ENCODE assay signal across 23 cellular contexts in genomic region chr16:84475643-84476240, GRCh38. TPM values are rescaled to one million over a fixed set of nuclear protein-coding genes. Genes with fewer than 3 reads are reported as not detected.
DNase-seq lines count a peak whose midpoint lies in the region; TF ChIP-seq lines count a peak whose summit lies in the region.
"Had no signal": no experiment of that assay in that cellular context is flagged by ENCODE, and none has a peak within 500 bp of the region (broad histone marks: within the 10 kb centered on the region; RNA-seq: fewer than 3 reads in every experiment).

No MANE protein-coding gene starts in this region.

- no peaks in the 10 kb centered on the region for H3K79me2 ChIP-seq in hepatocyte

- no peak for TF ChIP-seq CTCF in spleen (IDR thresholded peaks at IDR 0.05 in 8 of 11, conservative IDR thresholded peaks at IDR 0.05 in 3 of 11)
- no peak for TF ChIP-seq CTCF in hepatocyte (IDR thresholded peaks at IDR 0.05; ENCODE audit: poor library complexity)

- H3K9me3 ChIP-seq in spleen: peaks cover 0 to 15% (median 7%) of the 10 kb centered on the region in 8 donors
- no peaks in the 10 kb centered on the region for H3K9me3 ChIP-seq in hepatocyte (ENCODE audit: low read depth)
- H3K9me3 ChIP-seq: left ventricle myocardium inferior, SJCRH30, tibial artery had no signal

- no peaks in the 10 kb centered on the region for H3K27me3 ChIP-seq in spleen (replicated peaks in 1 of 7)
- no peaks in the 10 kb centered on the region for H3K27me3 ChIP-seq in hepatocyte
- H3K27me3 ChIP-seq: BE2C, heart right ventricle, SJCRH30, tibial artery had no signal

- no peak overlapping the region for H3K4me2 ChIP-seq in hepatocyte

- WGBS in spleen, 5 donors: 82 to 91% (median 90%) methylated on average over 8 of the region's 8 CpGs
- WGBS in hepatocyte (ENCODE audit: low lambda C conversion rate, missing lambda C conversion rate): 68% methylated on average over 8 of the region's 8 CpGs

- no peak for TF ChIP-seq POLR2A in spleen (IDR thresholded peaks at IDR 0.05)

- intact Hi-C loops in spleen (cut with DNase I; ENCODE audit: low total_unique reads): no loop called here

- no peak overlapping the region for H2AFZ ChIP-seq in hepatocyte

- peaks cover 0 to 44% (median 5%) of the 10 kb centered on the region in 6 donors for H3K36me3 ChIP-seq in spleen
- H3K36me3 ChIP-seq in hepatocyte (replicated peaks; ENCODE audit: insufficient read depth, low read depth): no peaks in the 10 kb centered on the region
- H3K36me3 ChIP-seq: BE2C, SJCRH30 had no signal

- H3K4me1 ChIP-seq in spleen (no peaks in the 10 kb centered on the region), hepatocyte (ENCODE audit: insufficient read depth) (no peaks in the 10 kb centered on the region)
- H3K4me1 ChIP-seq: BE2C, heart right ventricle, left ventricle myocardium inferior, SJCRH30, tibial artery had no signal

- DNase-seq in activated CD8-positive, alpha-beta memory T cell treated with anti-CD3 and anti-CD28 coated beads for 24 hours: peak; percentile 42
- no peak for DNase-seq in activated CD8-positive, alpha-beta memory T cell treated with anti-CD3 and anti-CD28 coated beads, Interleukin-2, amount 50 U/mL, for 4 hours
- DNase-seq in M059J (ENCODE audit: low read depth) (peak; percentile 60), foreskin melanocyte (peak; percentile 8), spleen (peak; percentile 23), SHP77 treated with DMSO at 0.1 percent for 48 hours (lab: John Stamatoyannopoulos, UW) (no peak), hepatocyte (ENCODE audit: low spot score) (no peak)
- DNase-seq in stimulated activated CD4-positive, alpha-beta T cell treated with anti-CD3 and anti-CD28 coated beads, Interleukin-4, amount 100 ng/mL, for 4 hours: no peak
- DNase-seq: activated CD4-positive, alpha-beta memory T cell treated with anti-CD3 and anti-CD28 coated beads for 36 hours; activated T-cell treated with anti-CD3 and anti-CD28 coated beads, Interleukin-2, amount 50 U/mL, for 4 hours; BE2C; DND-41; HCEC 1CT; heart right ventricle; left ventricle myocardium inferior; NCI-H1092 treated with DMSO at 0.1 percent for 48 hours; NCI-H1930; SJCRH30; small intestine; stimulated activated CD4-positive, alpha-beta T cell treated with anti-CD3 and anti-CD28 coated beads, Interleukin-4, amount 100 ng/mL, for 1 hour; stimulated activated naive CD8-positive, alpha-beta T cell treated with anti-CD3 and anti-CD28 coated beads, Interleukin-15, Interleukin-2, amounts not matched to agents 100 U/mL and 50 U/mL, for 24 hours; tibial artery had no signal

- H3K4me3 ChIP-seq in spleen (no peak overlapping the region), hepatocyte (no peak overlapping the region)
- H3K4me3 ChIP-seq: heart right ventricle, left ventricle myocardium inferior, SJCRH30, tibial artery had no signal

- no peaks in the 10 kb centered on the region for H3K9me2 ChIP-seq in hepatocyte (replicated peaks; ENCODE audit: insufficient read depth)

- H3K27ac ChIP-seq in spleen (no peak overlapping the region), hepatocyte (no peak overlapping the region)
- H3K27ac ChIP-seq: epithelial cell of prostate, heart right ventricle, left ventricle myocardium inferior, SJCRH30, tibial artery had no signal

- no peaks in the 10 kb centered on the region for H4K20me1 ChIP-seq in hepatocyte (ENCODE audit: insufficient read depth, poor library complexity, severe bottlenecking)

RNA-seq across cellular contexts. Expression of gene MEAK7, which starts 28.7 kb away (rescaled TPM):
- total RNA-seq in M059J (2014; rRNA removed; shearing (Covaris generic)): 24.4 and 37.5 TPM in 2 replicates
- total RNA-seq in spleen: 10 to 100 TPM in 5 of 7 donors, 1 to 10 TPM in 2; 9.4 to 14.9 (median 11.1) TPM
- 1 to 10 TPM; 1.5 to 2.7 (median 1.5) TPM for polyA plus RNA-seq in spleen
- 13.5 and 29.7 TPM in 2 replicates for total RNA-seq in hepatocyte
- 21.6 and 22.6 TPM in 2 replicates for polyA plus RNA-seq in hepatocyte

Comparison
In these comparisons a context has a peak if more than half of its experiments do, and no peak if none do; other contexts are left out.
1. DNase-seq: peak in activated CD8-positive, alpha-beta memory T cell treated with anti-CD3 and anti-CD28 coated beads for 24 hours (single experiment), M059J (single experiment), foreskin melanocyte (single experiment) and spleen (single experiment); none in activated CD8-positive, alpha-beta memory T cell treated with anti-CD3 and anti-CD28 coated beads, Interleukin-2, amount 50 U/mL, for 4 hours (single experiment), SHP77 treated with DMSO at 0.1 percent for 48 hours (single experiment), hepatocyte (single experiment) and stimulated activated CD4-positive, alpha-beta T cell treated with anti-CD3 and anti-CD28 coated beads, Interleukin-4, amount 100 ng/mL, for 4 hours (0 of 2).